In genomic region chr6:97594834-97595233, GRCh38 we compare ENCODE assay signal across 17 cellular contexts.
A peak's percentile ranks its signal among the peaks of the same experiment; 100 is the strongest.
DNase-seq lines count a peak whose midpoint lies in the region; ATAC-seq, FAIRE-seq and TF ChIP-seq lines count a peak whose summit lies in the region.
"Had no signal": no experiment of that assay in that cellular context is flagged by ENCODE, and none has a peak within 500 bp of the region (broad histone marks: within the 10 kb centered on the region; RNA-seq: fewer than 3 reads in every experiment).

No MANE protein-coding gene starts in this region.

- no peak overlapping the region for H3K4me3 Mint-ChIP-seq in astrocyte (ENCODE audit: unreplicated experiment)

- peak; percentile 72 for ATAC-seq in Right ventricle myocardium inferior
- peak; percentile 99 for ATAC-seq in left ventricle myocardium superior
- ATAC-seq: A549, pancreas, upper lobe of right lung had no signal

- H3K79me2 ChIP-seq in astrocyte (ENCODE audit: insufficient read depth, low read length), result no peaks in the 10 kb centered on the region

- no peaks in the 10 kb centered on the region for H3K9me3 ChIP-seq in astrocyte (ENCODE audit: insufficient read depth, low read depth, low read length)
- H3K9me3 ChIP-seq: A549, pancreas, upper lobe of right lung had no signal

- no peaks in the 10 kb centered on the region for H3K36me3 ChIP-seq in astrocyte (ENCODE audit: insufficient read depth, low read length)
- H3K36me3 ChIP-seq: pancreas, upper lobe of right lung had no signal

- H3K9me3 Mint-ChIP-seq in astrocyte (ENCODE audit: unreplicated experiment), result no peaks in the 10 kb centered on the region
- H3K9me3 Mint-ChIP-seq: activated T-helper 2 cell treated with anti-CD3 and anti-CD28 coated beads, Interferon-gamma antibody, Interleukin-2, Interleukin-4, amounts not matched to agents 10 μg/mL and 5 μg/mL and 100 μg/mL, durations not matched to agents 14 hours and 24 hours and 36 hours had no signal

- H3K27me3 ChIP-seq in astrocyte (ENCODE audit: insufficient read depth, low read length), result no peaks in the 10 kb centered on the region
- H3K27me3 ChIP-seq: pancreas, upper lobe of right lung had no signal

- no peak overlapping the region for H2AFZ ChIP-seq in astrocyte (ENCODE audit: low read depth, low read length)

- no peak overlapping the region for H3K9ac ChIP-seq in astrocyte (ENCODE audit: low read length)

- H3K36me3 Mint-ChIP-seq in astrocyte (ENCODE audit: low read depth, unreplicated experiment), result no peaks in the 10 kb centered on the region

- peak overlapping the region; percentile 26 for H3K27ac ChIP-seq in astrocyte (ENCODE audit: low read depth, low read length)
- H3K27ac ChIP-seq: A549, pancreas, upper lobe of right lung had no signal

- H3K4me1 ChIP-seq in astrocyte (ENCODE audit: insufficient read depth, low read length), result peaks cover 4% of the 10 kb centered on the region
- H3K4me1 ChIP-seq: A549, pancreas, upper lobe of right lung had no signal

- no peak overlapping the region for H3K4me3 ChIP-seq in astrocyte (ENCODE audit: insufficient read depth, low read depth, low read length)
- H3K4me3 ChIP-seq: A549, pancreas, upper lobe of right lung had no signal

- no peak overlapping the region for H3K27ac Mint-ChIP-seq in astrocyte (ENCODE audit: unreplicated experiment)
- H3K27ac Mint-ChIP-seq: activated T-helper 2 cell treated with anti-CD3 and anti-CD28 coated beads, Interferon-gamma antibody, Interleukin-2, Interleukin-4, amounts not matched to agents 10 μg/mL and 5 μg/mL and 100 μg/mL, durations not matched to agents 14 hours and 24 hours and 36 hours had no signal

- peak overlapping the region; percentile 55 for H3K4me2 ChIP-seq in astrocyte (ENCODE audit: low read length)
- H3K4me2 ChIP-seq: A549 had no signal

- peaks cover 5% of the 10 kb centered on the region for H3K27me3 Mint-ChIP-seq in astrocyte (ENCODE audit: low read depth, unreplicated experiment)

- DNase-seq in Right ventricle myocardium inferior (ENCODE audit: missing footprints) (no peak), cardiac septum (ENCODE audit: low spot score) (no peak), astrocyte (ENCODE audit: low read depth) (peak; percentile 82), left ventricle myocardium superior (no peak), urothelium cell line (ENCODE audit: low spot score) (peak; percentile 38), NCI-H748 (lab: John Stamatoyannopoulos, UW; ENCODE audit: unreplicated experiment) (no peak), medulla oblongata (ENCODE audit: extremely low spot score) (no peak), occipital lobe (lab: John Stamatoyannopoulos, UW) (no peak)
- DNase-seq: activated CD4-positive, alpha-beta T cell treated with anti-CD3 and anti-CD28 coated beads, Interleukin-2, amount 50 U/mL, for 4 hours; DMS 273 treated with DMSO at 0.1 percent for 48 hours; NCI-H446 treated with DMSO at 0.1 percent for 48 hours; pancreas; upper lobe of right lung had no signal

- peaks cover 11% of the 10 kb centered on the region for H3K4me1 Mint-ChIP-seq in astrocyte (ENCODE audit: low read depth, unreplicated experiment)

- no peak for FAIRE-seq in astrocyte (lab: Jason Lieb, UNC)
- FAIRE-seq in urothelium cell line (lab: Jason Lieb, UNC), result no peak
- FAIRE-seq: A549, GM12892, pancreas, RCC 7860 had no signal

- no peaks in the 10 kb centered on the region for H4K20me1 ChIP-seq in astrocyte (ENCODE audit: insufficient read depth, low read length)

- intact Hi-C loops in Right ventricle myocardium inferior (cut with DNase I) (loop anchor here (2.0 kb wide), 1 partner anchor 74 kb away; no protein-coding TSS in a partner anchor), cardiac septum (cut with DNase I) (loop anchor here (5.0 kb wide), 1 partner anchor 352 kb away; no protein-coding TSS in a partner anchor), left ventricle myocardium superior (cut with micrococcal nuclease) (no loop called here)

- no peak for TF ChIP-seq CTCF in astrocyte (IDR thresholded peaks at IDR 0.05; ENCODE audit: insufficient read depth, low read depth, low read length)

Comparison
In these comparisons a context has a peak if more than half of its experiments do, and no peak if none do; other contexts are left out.
1. DNase-seq: peak in astrocyte (single experiment) and urothelium cell line (single experiment); none in Right ventricle myocardium inferior (single experiment), cardiac septum (single experiment), left ventricle myocardium superior (single experiment), NCI-H748 (single experiment), medulla oblongata (single experiment) and occipital lobe (single experiment).